Comparison of ENCODE assay signal across 11 cellular contexts in the genomic region with DNA sequence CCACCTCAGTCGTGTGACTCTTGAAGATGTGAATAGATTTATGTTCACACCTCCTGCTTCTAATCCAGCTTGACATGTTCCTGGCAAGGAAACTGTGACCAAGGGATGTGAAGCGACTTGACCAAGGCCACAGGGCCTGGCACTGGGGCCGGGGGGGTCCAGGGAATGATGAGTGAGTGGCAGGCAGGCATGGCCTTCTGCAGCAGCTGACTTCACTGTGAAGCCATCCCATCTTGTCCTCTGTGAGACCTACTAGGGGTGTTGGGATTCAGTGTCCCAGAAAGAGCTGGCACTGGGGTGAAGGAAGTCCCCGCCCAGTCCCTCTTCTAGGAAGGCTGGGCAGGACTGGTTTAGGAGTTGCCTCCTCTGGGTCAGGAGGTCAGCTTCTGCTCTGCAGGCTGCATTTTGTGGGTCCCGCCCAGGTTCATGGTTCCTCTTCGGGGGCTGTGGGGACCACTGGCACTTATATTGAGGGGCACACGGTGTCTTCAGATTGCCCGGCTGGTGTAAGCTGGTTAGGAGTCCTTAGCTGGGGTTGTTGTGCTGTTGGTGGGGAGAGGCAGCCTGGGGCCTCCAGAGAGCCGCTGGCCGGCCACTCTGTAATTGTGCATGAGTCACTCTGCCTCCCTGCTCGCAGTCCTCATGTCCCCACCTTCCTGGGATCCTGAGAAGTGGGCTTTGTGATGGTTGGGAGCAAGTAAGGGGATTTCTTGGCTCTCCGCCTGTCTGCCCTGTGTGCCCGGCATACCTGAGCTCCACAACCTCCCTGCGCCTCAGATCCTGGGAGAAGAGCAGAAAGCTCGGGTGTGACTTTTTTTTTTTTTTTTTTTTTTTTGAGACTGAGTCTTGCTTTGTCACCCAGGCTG. TPM values are rescaled to one million over a fixed set of nuclear protein-coding genes. Genes with fewer than 3 reads are reported as not detected.
DNase-seq lines count a peak whose midpoint lies in the region; ATAC-seq and TF ChIP-seq lines count a peak whose summit lies in the region.
"Had no signal": no experiment of that assay in that cellular context is flagged by ENCODE, and none has a peak within 500 bp of the region (broad histone marks: within the 10 kb centered on the region; RNA-seq: fewer than 3 reads in every experiment).

No MANE protein-coding gene starts in this region.

- H3K9me3 ChIP-seq in Caco-2 (no peaks in the 10 kb centered on the region), psoas muscle (no peaks in the 10 kb centered on the region)
- H3K9me3 ChIP-seq: thoracic aorta had no signal

- no peaks in the 10 kb centered on the region for H3K27me3 ChIP-seq in Caco-2 (replicated peaks; ENCODE audit: control insufficient read depth, insufficient read depth, low read length)
- no peaks in the 10 kb centered on the region for H3K27me3 ChIP-seq in psoas muscle (ENCODE audit: insufficient read depth in 3 of 3, low read length in 2 of 3)

- H3K27me3 Mint-ChIP-seq in Caco-2 (ENCODE audit: insufficient read depth, unreplicated experiment), result no peaks in the 10 kb centered on the region

- peak; percentile 67 to 82 (median 73) for ATAC-seq in psoas muscle

- H3K36me3 Mint-ChIP-seq in Caco-2 (ENCODE audit: insufficient read depth, unreplicated experiment), result peaks cover 12% of the 10 kb centered on the region

- H3K4me3 Mint-ChIP-seq in Caco-2 (ENCODE audit: unreplicated experiment), result no peak overlapping the region

- CTCF ChIA-PET in Caco-2 (lab: Charles Lee), result interaction anchor here (0.6 kb wide), 1 partner anchor 28 kb away, joined by 3 read pairs; no protein-coding TSS in a partner anchor

- 65 to 70% (median 67%) methylated on average over 15 of the region's 15 CpGs for WGBS in psoas muscle, 3 donors

- peaks cover 54% of the 10 kb centered on the region for H3K4me1 ChIP-seq in Caco-2
- H3K4me1 ChIP-seq in psoas muscle, result peaks cover 91% of the 10 kb centered on the region

- BruUV-seq in Caco-2 (replicated peaks; lab: Mats Ljungman, UMichigan), result no TSS peak

- peak overlapping the region; percentile 31 for H3K27ac Mint-ChIP-seq in Caco-2 (ENCODE audit: unreplicated experiment)

- no peaks in the 10 kb centered on the region for H3K36me3 ChIP-seq in Caco-2 (ENCODE audit: control insufficient read depth, insufficient read depth, low read length)
- no peaks in the 10 kb centered on the region for H3K36me3 ChIP-seq in psoas muscle (ENCODE audit: insufficient read depth in 1 of 2, low read depth in 1 of 2)
- H3K36me3 ChIP-seq: thoracic aorta had no signal

- TF ChIP-seq CTCF in Caco-2 (IDR thresholded peaks at IDR 0.05; ENCODE audit: insufficient read depth in 1 of 2, low read depth in 1 of 2, low read length in 1 of 2, severe bottlenecking in 1 of 2, unreplicated experiment in 1 of 2) (no peak), fibroblast of the aortic adventitia (IDR thresholded peaks at IDR 0.05; ENCODE audit: insufficient read depth, low read length) (no peak), psoas muscle (IDR thresholded peaks at IDR 0.05) (no peak)

- H3K9me3 Mint-ChIP-seq in Caco-2 (ENCODE audit: unreplicated experiment), result no peaks in the 10 kb centered on the region

- peaks cover 41% of the 10 kb centered on the region for H3K4me1 Mint-ChIP-seq in Caco-2 (ENCODE audit: low read depth, unreplicated experiment)

- H3K27ac ChIP-seq in psoas muscle, result peak overlapping the region; percentile 79
- H3K27ac ChIP-seq: VCaP had no signal

- H3K4me3 ChIP-seq in Caco-2 (ENCODE audit: low read depth, low read length) (no peak overlapping the region), fibroblast of the aortic adventitia (ENCODE audit: low read depth, low read length) (no peak overlapping the region), psoas muscle (no peak overlapping the region)
- H3K4me3 ChIP-seq: thoracic aorta had no signal

- DNase-seq in Caco-2 (no peak), RPMI7951 (ENCODE audit: low read depth) (peak; percentile 85), fibroblast of the aortic adventitia (ENCODE audit: low read depth) (peak; percentile 51), psoas muscle (peak; percentile 62 to 88), superior temporal gyrus (ENCODE audit: extremely low spot score) (no peak), NCI-H1092 treated with DMSO at 0.1 percent for 48 hours (lab: John Stamatoyannopoulos, UW) (no peak), NCI-H2081 treated with DMSO at 0.1 percent for 48 hours (lab: John Stamatoyannopoulos, UW) (no peak), medulla oblongata (ENCODE audit: extremely low spot score) (no peak)
- DNase-seq: NCI-H226 had no signal

- intact Hi-C loops in Caco-2 (cut with micrococcal nuclease; ENCODE audit: unreplicated experiment) (no loop called here), psoas muscle (cut with DNase I) (loop anchor here (2.0 to 5.0 kb wide), 2 partner anchors 43 to 58 kb away; no protein-coding TSS in a partner anchor)

- POLR2A ChIA-PET in Caco-2 (lab: Charles Lee), result no interaction called here

RNA-seq across cellular contexts. Expression of a gene that starts 11.0 kb away (rescaled TPM):
- total RNA-seq in Caco-2 (2022) (42.3 and 43.7 TPM in 2 replicates), fibroblast of the aortic adventitia (ENCODE audit: low replicate concordance) (15.0 and 28.1 TPM in 2 replicates), psoas muscle (10 to 100 TPM; 30.0 to 37.6 (median 35.4) TPM)
- 15.4 and 20.2 TPM in 2 replicates for total RNA-seq in RPMI7951 (2014; rRNA removed; shearing (Covaris generic))
- polyA plus RNA-seq in psoas muscle, result 10 to 100 TPM; 10.4 to 24.3 (median 22.0) TPM

Comparison
In these comparisons a context has a peak if more than half of its experiments do, and no peak if none do; other contexts are left out.
1. DNase-seq: peak in RPMI7951 (single experiment), fibroblast of the aortic adventitia (single experiment) and psoas muscle (2 of 2); none in Caco-2 (0 of 2), superior temporal gyrus (single experiment), NCI-H1092 treated with DMSO at 0.1 percent for 48 hours (single experiment), NCI-H2081 treated with DMSO at 0.1 percent for 48 hours (single experiment) and medulla oblongata (single experiment).